In genomic region chr7:106094780-106095179, GRCh38 we compare ENCODE assay signal across 20 cellular contexts. TPM values are rescaled to one million over a fixed set of nuclear protein-coding genes. Genes with fewer than 3 reads are reported as not detected.
DNase-seq lines count a peak whose midpoint lies in the region; ATAC-seq, FAIRE-seq and TF ChIP-seq lines count a peak whose summit lies in the region.
"Had no signal": no experiment of that assay in that cellular context is flagged by ENCODE, and none has a peak within 500 bp of the region (broad histone marks: within the 10 kb centered on the region; RNA-seq: fewer than 3 reads in every experiment).

No MANE protein-coding gene starts in this region.

- H3K27ac ChIP-seq in CD4-positive, alpha-beta T cell (ENCODE audit: low read depth, low read length) = no peak overlapping the region
- peak overlapping the region; percentile 30 for H3K27ac ChIP-seq in OCI-LY7 (ENCODE audit: low read depth, low read length, poor library complexity, severe bottlenecking)
- H3K27ac ChIP-seq in endodermal cell (ENCODE audit: low read depth, low read length) = no peak overlapping the region
- H3K27ac ChIP-seq: heart left ventricle, KMS-11 had no signal

- H3K27me3 ChIP-seq in CD4-positive, alpha-beta T cell (ENCODE audit: control insufficient read depth, insufficient read depth, low read length) = no peaks in the 10 kb centered on the region
- no peaks in the 10 kb centered on the region for H3K27me3 ChIP-seq in endodermal cell (ENCODE audit: control insufficient read depth, insufficient read depth, low read length, poor library complexity, severe bottlenecking)
- H3K27me3 ChIP-seq: heart left ventricle had no signal

- no peak overlapping the region for H2AFZ ChIP-seq in OCI-LY7 (ENCODE audit: low read length)

- H3K9me3 ChIP-seq in CD4-positive, alpha-beta T cell (ENCODE audit: control insufficient read depth, low read length) = no peaks in the 10 kb centered on the region
- H3K9me3 ChIP-seq in OCI-LY7 (ENCODE audit: low read length) (no peaks in the 10 kb centered on the region; the same call in 1 of the 2 replicates), endodermal cell (ENCODE audit: control insufficient read depth, low read length) (no peaks in the 10 kb centered on the region)
- H3K9me3 ChIP-seq: heart left ventricle had no signal

- TF ChIP-seq CTCF in CD4-positive, alpha-beta T cell (IDR thresholded peaks at IDR 0.05) = no peak
- TF ChIP-seq CTCF in OCI-LY7 (conservative IDR thresholded peaks at IDR 0.05; ENCODE audit: low read length) (peak; percentile 65), endodermal cell (conservative IDR thresholded peaks at IDR 0.05) (peak; percentile 26)

- no peaks in the 10 kb centered on the region for H3K9me3 Mint-ChIP-seq in CD4-positive, alpha-beta T cell
- no peaks in the 10 kb centered on the region for H3K9me3 Mint-ChIP-seq in endodermal cell
- H3K9me3 Mint-ChIP-seq: activated T-helper 1 cell treated with anti-CD3 and anti-CD28 coated beads, Interleukin-12 subunit alpha, Interleukin-12 subunit beta, Interleukin-2, Interleukin-4 antibody, amounts not matched to agents 30 ng/mL and 10 ng/mL and 1 ng/mL, durations not matched to agents 14 hours and 24 hours and 36 hours; CD4-positive, alpha-beta memory T cell; natural killer cell had no signal

- peaks cover 100% of the 10 kb centered on the region for H3K36me3 ChIP-seq in OCI-LY7 (ENCODE audit: insufficient read depth, low read length)
- H3K36me3 ChIP-seq in endodermal cell (ENCODE audit: control insufficient read depth, insufficient read depth, low read length) = peaks cover 68% of the 10 kb centered on the region

- peak; percentile 51 for FAIRE-seq in GM12892 (lab: Jason Lieb, UNC)

- TF ChIP-seq POLR2A in GM12892 (IDR thresholded peaks at IDR 0.05; ENCODE audit: low read depth, low read length) = no peak

- H3K9ac ChIP-seq in endodermal cell (ENCODE audit: extremely low read depth, low read length, poor library complexity, severe bottlenecking) = no peak overlapping the region
- H3K9ac ChIP-seq: KMS-11 had no signal

- peak overlapping the region; percentile 20 for H3K27ac Mint-ChIP-seq in CD4-positive, alpha-beta T cell
- no peak overlapping the region for H3K27ac Mint-ChIP-seq in endodermal cell
- H3K27ac Mint-ChIP-seq: activated T-helper 1 cell treated with anti-CD3 and anti-CD28 coated beads, Interleukin-12 subunit alpha, Interleukin-12 subunit beta, Interleukin-2, Interleukin-4 antibody, amounts not matched to agents 30 ng/mL and 10 ng/mL and 1 ng/mL, durations not matched to agents 14 hours and 24 hours and 36 hours; CD4-positive, alpha-beta memory T cell; natural killer cell had no signal

- POLR2A ChIA-PET in CD4-positive, alpha-beta T cell (lab: Charles Lee) = interaction anchor here (0.7 to 1.9 kb wide), 2 partner anchors 14 to 23 kb away, joined by 3 to 9 read pairs; no protein-coding TSS in a partner anchor
- POLR2A ChIA-PET in OCI-LY7 (lab: Charles Lee) = interaction anchor here (0.9 to 9.6 kb wide), 14 partner anchors 8 to 61 kb away, joined by 3 to 107 read pairs (median 4); no protein-coding TSS in a partner anchor

- H3K36me3 Mint-ChIP-seq in CD4-positive, alpha-beta T cell (ENCODE audit: low read depth) = peaks cover 88% of the 10 kb centered on the region
- peaks cover 38% of the 10 kb centered on the region for H3K36me3 Mint-ChIP-seq in endodermal cell (ENCODE audit: low read depth)

- H3K79me2 ChIP-seq in OCI-LY7 (ENCODE audit: insufficient read depth, low read depth, low read length) = peaks cover 94% of the 10 kb centered on the region

- intact Hi-C loops in CD4-positive, alpha-beta T cell (cut with DNase I, micrococcal nuclease) = loop anchor here in 1 of 2 experiments (2.0 kb wide), 1 partner anchor 38 kb away; no protein-coding TSS in a partner anchor
- intact Hi-C loops in OCI-LY7 (cut with micrococcal nuclease; ENCODE audit: unreplicated experiment) = no loop called here

- no TSS peak for BruUV-seq in OCI-LY7 (replicated peaks; lab: Mats Ljungman, UMichigan)

- CTCF ChIA-PET in CD4-positive, alpha-beta T cell (lab: Charles Lee) = interaction anchor here (1.1 kb wide), 1 partner anchor 24 kb away, joined by 4 read pairs; no protein-coding TSS in a partner anchor
- CTCF ChIA-PET in OCI-LY7 (lab: Charles Lee; ENCODE audit: unreplicated experiment) = no interaction called here

- 90 to 91% methylated on average over 2 to 3 of the region's 3 CpGs for WGBS in endodermal cell (ENCODE audit: insufficient coverage in 1 of 2, insufficient read length in 1 of 2), 2 experiments

- no peaks in the 10 kb centered on the region for H3K27me3 Mint-ChIP-seq in CD4-positive, alpha-beta T cell
- no peaks in the 10 kb centered on the region for H3K27me3 Mint-ChIP-seq in endodermal cell (ENCODE audit: insufficient read depth)
- H3K27me3 Mint-ChIP-seq: CD4-positive, alpha-beta memory T cell had no signal

- H3K4me1 ChIP-seq in OCI-LY7 (ENCODE audit: insufficient read depth, low read length, poor library complexity, severe bottlenecking) (peaks cover 87% of the 10 kb centered on the region), endodermal cell (ENCODE audit: control insufficient read depth, insufficient read depth, low read length) (peaks cover 4% of the 10 kb centered on the region)

- H4K20me1 ChIP-seq in OCI-LY7 (ENCODE audit: insufficient read depth, low read length) = no peaks in the 10 kb centered on the region; the same call in 1 of the 2 replicates

- H3K4me2 ChIP-seq in OCI-LY7 (ENCODE audit: low read length) = no peak overlapping the region
- H3K4me2 ChIP-seq: KMS-11, smooth muscle cell had no signal

- no peak overlapping the region for H3K4me3 Mint-ChIP-seq in CD4-positive, alpha-beta T cell
- no peak overlapping the region for H3K4me3 Mint-ChIP-seq in endodermal cell
- H3K4me3 Mint-ChIP-seq: activated T-helper 1 cell treated with anti-CD3 and anti-CD28 coated beads, Interleukin-12 subunit alpha, Interleukin-12 subunit beta, Interleukin-2, Interleukin-4 antibody, amounts not matched to agents 30 ng/mL and 10 ng/mL and 1 ng/mL, durations not matched to agents 14 hours and 24 hours and 36 hours; CD4-positive, alpha-beta memory T cell; natural killer cell had no signal

- H3K9me2 ChIP-seq in OCI-LY7 (ENCODE audit: insufficient read depth, low read length) = no peaks in the 10 kb centered on the region

- H3K4me3 ChIP-seq in OCI-LY7 (ENCODE audit: low read depth, low read length, poor library complexity, severe bottlenecking) = no peak overlapping the region
- H3K4me3 ChIP-seq in endodermal cell (ENCODE audit: low read length) = no peak overlapping the region
- H3K4me3 ChIP-seq: heart left ventricle, smooth muscle cell had no signal

- no peak for ATAC-seq in CD4-positive, alpha-beta T cell (ENCODE audit: poor library complexity)
- no peak for ATAC-seq in GM19351 (IDR thresholded peaks at IDR 0.05; ENCODE audit: unreplicated experiment)
- no peak for ATAC-seq in HG03097 (IDR thresholded peaks at IDR 0.05; ENCODE audit: low FRiP score, unreplicated experiment)
- ATAC-seq: heart left ventricle, natural killer cell had no signal

- H3K4me1 Mint-ChIP-seq in CD4-positive, alpha-beta T cell (ENCODE audit: low read depth) = peaks cover 10% of the 10 kb centered on the region
- H3K4me1 Mint-ChIP-seq in endodermal cell = peaks cover 8% of the 10 kb centered on the region

- DNase-seq in CD4-positive, alpha-beta T cell = no peak
- DNase-seq in GM12892 (ENCODE audit: insufficient read length) = no peak
- DNase-seq in OCI-LY7 (ENCODE audit: low spot score) = peak; percentile 39
- no peak for DNase-seq in endodermal cell
- DNase-seq in NCI-H774 (lab: John Stamatoyannopoulos, UW) = no peak
- DNase-seq in NCI-H1092 (lab: John Stamatoyannopoulos, UW) = no peak
- DNase-seq: activated naive CD4-positive, alpha-beta T cell treated with anti-CD3 and anti-CD28 coated beads, Interleukin-2, amount 50 U/mL, for 16 hours; CD4-positive, alpha-beta memory T cell; heart left ventricle; natural killer cell; NCI-H1930; NCI-H510A; Right ventricle myocardium superior; stimulated activated CD4-positive, alpha-beta T cell treated with anti-CD3 and anti-CD28 coated beads, Interleukin-2, amount 100 ng/mL, for 48 hours; stimulated activated naive CD4-positive, alpha-beta T cell treated with Interleukin-2 at 50 U/mL for 16 hours had no signal

RNA-seq across cellular contexts. Expression of gene SYPL1, which starts 17.3 kb away (rescaled TPM):
- total RNA-seq in CD4-positive, alpha-beta T cell = 10 to 100 TPM; 51.2 to 53.1 TPM
- 29.0 TPM for polyA plus RNA-seq in GM12892 (2012; ENCODE audit: missing spikeins)
- 30.4 and 34.1 TPM in 2 replicates for total RNA-seq in OCI-LY7 (2014; rRNA removed; shearing (Covaris generic))
- total RNA-seq in OCI-LY7 (2022) (112 and 118 TPM in 2 replicates), endodermal cell (10 to 100 TPM; 74.8 to 76.7 TPM)
- 58.1 TPM for polyA plus RNA-seq in endodermal cell (2013, experiment 1 of 2)
- 55.4 TPM for polyA plus RNA-seq in endodermal cell (2013, experiment 2 of 2)
